16 cellular contexts compared by ENCODE assay signal in genomic region chr20:8764289-8764962, GRCh38.
DNase-seq lines count a peak whose midpoint lies in the region; ATAC-seq and TF ChIP-seq lines count a peak whose summit lies in the region.
"Had no signal": no experiment of that assay in that cellular context is flagged by ENCODE, and none has a peak within 500 bp of the region (broad histone marks: within the 10 kb centered on the region; RNA-seq: fewer than 3 reads in every experiment).

No MANE protein-coding gene starts in this region.

- H3K27me3 Mint-ChIP-seq in brain, result no peaks in the 10 kb centered on the region
- no peaks in the 10 kb centered on the region for H3K27me3 Mint-ChIP-seq in nephron progenitor cell (ENCODE audit: low read depth, poor library complexity)

- H3K27ac Mint-ChIP-seq in brain (peak overlapping the region in 3 of 5 experiments; percentile 29 to 79 (median 73)), nephron progenitor cell (peak overlapping the region; percentile 33)
- H3K27ac Mint-ChIP-seq: stimulated activated naive CD8-positive, alpha-beta T cell treated with anti-CD3 and anti-CD28 coated beads, Interleukin-15, amount 100 ng/mL, for 72 hours had no signal

- H3K9me2 ChIP-seq in Loucy (replicated peaks; ENCODE audit: low read depth, low read length), result no peaks in the 10 kb centered on the region

- DNase-seq in nephron progenitor cell (no peak), left ventricle myocardium inferior (no peak)
- no peak for DNase-seq in stimulated activated naive CD8-positive, alpha-beta T cell treated with anti-CD3 and anti-CD28 coated beads, Interleukin-15, Interleukin-2, amounts not matched to agents 100 U/mL and 50 U/mL, for 24 hours
- no peak for DNase-seq in effector CD4-positive, alpha-beta T cell
- DNase-seq in activated CD4-positive, alpha-beta T cell treated with anti-CD3 and anti-CD28 coated beads, Interleukin-2, amount 50 U/mL, for 4 hours, result no peak
- DNase-seq: amygdala; BE2C; H7; NCI-H146; Right ventricle myocardium superior; stimulated activated naive CD8-positive, alpha-beta T cell treated with anti-CD3 and anti-CD28 coated beads, Interleukin-15, amount 100 ng/mL, for 72 hours had no signal

- no peak for ATAC-seq in stimulated activated naive CD8-positive, alpha-beta T cell treated with anti-CD3 and anti-CD28 coated beads, Interleukin-15, Interleukin-2, amounts not matched to agents 100 U/mL and 50 U/mL, for 24 hours
- ATAC-seq: stimulated activated naive CD8-positive, alpha-beta T cell treated with anti-CD3 and anti-CD28 coated beads, Interleukin-15, amount 100 ng/mL, for 72 hours had no signal

- TF ChIP-seq CTCF in Loucy (conservative IDR thresholded peaks at IDR 0.05; ENCODE audit: low read length) (no peak), brain (conservative IDR thresholded peaks at IDR 0.05) (no peak), nephron progenitor cell (IDR thresholded peaks at IDR 0.05) (no peak), left ventricle myocardium inferior (IDR thresholded peaks at IDR 0.05; ENCODE audit: borderline replicate concordance) (no peak)

- H2AFZ ChIP-seq in Loucy (ENCODE audit: low read length), result no peak overlapping the region

- no peaks in the 10 kb centered on the region for H3F3A ChIP-seq in Loucy (ENCODE audit: low read depth)

- peaks cover 38% of the 10 kb centered on the region for H3K36me3 Mint-ChIP-seq in brain
- peaks cover 35% of the 10 kb centered on the region for H3K36me3 Mint-ChIP-seq in nephron progenitor cell (ENCODE audit: low read depth)

- no peaks in the 10 kb centered on the region for H3K79me2 ChIP-seq in Loucy (ENCODE audit: insufficient read depth, low read length)

- peaks cover 0 to 28% (median 0%) of the 10 kb centered on the region in 11 experiments; a peak in 5 of 22 replicates for H3K36me3 ChIP-seq in BLaER1 treated with 17β-estradiol and CSF1 and Interleukin-3, amounts not matched to agents 10 nM and 100 nM
- H3K36me3 ChIP-seq in Loucy (ENCODE audit: insufficient read depth, low read length) (peaks cover 9% of the 10 kb centered on the region; the same call in 1 of the 2 replicates), left ventricle myocardium inferior (peaks cover 13% of the 10 kb centered on the region)

- no peak overlapping the region for H3K4me3 ChIP-seq in BLaER1 treated with 17β-estradiol and CSF1 and Interleukin-3, amounts not matched to agents 10 nM and 100 nM
- H3K4me3 ChIP-seq in Loucy (ENCODE audit: low read length, poor library complexity, severe bottlenecking) (peak overlapping the region; percentile 1), left ventricle myocardium inferior (no peak overlapping the region)
- H3K4me3 ChIP-seq: dorsolateral prefrontal cortex, skin epidermis had no signal

- H3K9ac ChIP-seq in BLaER1 treated with 17β-estradiol and CSF1 and Interleukin-3, amounts not matched to agents 10 nM and 100 nM, result no peak overlapping the region
- H3K9ac ChIP-seq in Loucy (ENCODE audit: low read depth, low read length, poor library complexity, severe bottlenecking), result peak overlapping the region; percentile 6

- no peaks in the 10 kb centered on the region for H4K20me1 ChIP-seq in BLaER1 treated with 17β-estradiol and CSF1 and Interleukin-3, amounts not matched to agents 10 nM and 100 nM
- H4K20me1 ChIP-seq in Loucy (ENCODE audit: insufficient read depth, low read length, poor library complexity, severe bottlenecking), result no peaks in the 10 kb centered on the region

- intact Hi-C loops in left ventricle myocardium inferior (cut with micrococcal nuclease), result no loop called here

- no peaks in the 10 kb centered on the region for H3K9me3 ChIP-seq in BLaER1 treated with 17β-estradiol and CSF1 and Interleukin-3, amounts not matched to agents 10 nM and 100 nM (replicated peaks in 1 of 11)
- H3K9me3 ChIP-seq in Loucy (ENCODE audit: insufficient read depth, low read depth, low read length), result no peaks in the 10 kb centered on the region
- no peaks in the 10 kb centered on the region for H3K9me3 ChIP-seq in left ventricle myocardium inferior (replicated peaks)
- H3K9me3 ChIP-seq: BE2C had no signal

- H3K4me1 Mint-ChIP-seq in brain, result peaks cover 8% of the 10 kb centered on the region
- peaks cover 22% of the 10 kb centered on the region for H3K4me1 Mint-ChIP-seq in nephron progenitor cell

- H3K4me1 ChIP-seq in BLaER1 treated with 17β-estradiol and CSF1 and Interleukin-3, amounts not matched to agents 10 nM and 100 nM, result peaks cover 0 to 17% (median 15%) of the 10 kb centered on the region in 10 experiments; a peak in 15 of 20 replicates
- H3K4me1 ChIP-seq in Loucy (ENCODE audit: insufficient read depth, low read length, poor library complexity, severe bottlenecking) (peaks cover 24% of the 10 kb centered on the region), left ventricle myocardium inferior (no peaks in the 10 kb centered on the region)
- H3K4me1 ChIP-seq: BE2C had no signal

- H3K27ac ChIP-seq in BLaER1 treated with 17β-estradiol and CSF1 and Interleukin-3, amounts not matched to agents 10 nM and 100 nM, result no peak overlapping the region
- H3K27ac ChIP-seq in left ventricle myocardium inferior (replicated peaks), result no peak overlapping the region
- H3K27ac ChIP-seq: skin epidermis had no signal

- H3K9me3 Mint-ChIP-seq in brain (no peaks in the 10 kb centered on the region), nephron progenitor cell (peaks cover 4% of the 10 kb centered on the region)
- H3K9me3 Mint-ChIP-seq: stimulated activated naive CD8-positive, alpha-beta T cell treated with anti-CD3 and anti-CD28 coated beads, Interleukin-15, amount 100 ng/mL, for 72 hours had no signal

- peak overlapping the region in 9 of 11 experiments; percentile 13 to 51 (median 38); a peak in 13 of 22 replicates for H3K4me2 ChIP-seq in BLaER1 treated with 17β-estradiol and CSF1 and Interleukin-3, amounts not matched to agents 10 nM and 100 nM
- H3K4me2 ChIP-seq in Loucy (ENCODE audit: low read depth, low read length, poor library complexity, severe bottlenecking), result peak overlapping the region; percentile 37

- no peak overlapping the region for H3K4me3 Mint-ChIP-seq in brain
- H3K4me3 Mint-ChIP-seq in nephron progenitor cell, result no peak overlapping the region
- H3K4me3 Mint-ChIP-seq: stimulated activated naive CD8-positive, alpha-beta T cell treated with anti-CD3 and anti-CD28 coated beads, Interleukin-15, amount 100 ng/mL, for 72 hours had no signal

- H3K27me3 ChIP-seq in BLaER1 treated with 17β-estradiol and CSF1 and Interleukin-3, amounts not matched to agents 10 nM and 100 nM, result no peaks in the 10 kb centered on the region
- H3K27me3 ChIP-seq in Loucy (ENCODE audit: insufficient read depth, low read length, poor library complexity, severe bottlenecking) (no peaks in the 10 kb centered on the region), left ventricle myocardium inferior (ENCODE audit: low read depth) (no peaks in the 10 kb centered on the region)
- H3K27me3 ChIP-seq: BE2C, dorsolateral prefrontal cortex had no signal
